23 cellular contexts compared by ENCODE assay signal in genomic region chr7:22111661-22112060, GRCh38.
"Had no signal": no experiment of that assay in that cellular context is flagged by ENCODE, and none has a peak within 500 bp of the region (broad histone marks: within the 10 kb centered on the region; RNA-seq: fewer than 3 reads in every experiment).

No MANE protein-coding gene starts in this region.

- H3K27ac ChIP-seq: ascending aorta, foreskin keratinocyte, left lung, pancreas, suprapubic skin, transverse colon, uterus, WERI-Rb-1 had no signal

- ATAC-seq: activated CD8-positive, alpha-beta T cell treated with anti-CD3 and anti-CD28 coated beads for 36 hours; foreskin keratinocyte; left lung; right cardiac atrium; stimulated activated naive CD8-positive, alpha-beta T cell treated with anti-CD3 and anti-CD28 coated beads, Interleukin-15, amount 100 ng/mL, for 72 hours; T-cell had no signal

- H3K36me3 Mint-ChIP-seq: activated naive CD4-positive, alpha-beta T cell treated with anti-CD3 and anti-CD28 coated beads, Interleukin-2, amount 50 U/mL, for 24 hours; T-cell had no signal

- H3K27ac Mint-ChIP-seq: activated CD4-positive, alpha-beta T cell treated with anti-CD3 and anti-CD28 coated beads, Interleukin-2, amount 10 ng/mL, durations not matched to agents 7 days and 5 days; activated CD8-positive, alpha-beta T cell treated with anti-CD3 and anti-CD28 coated beads for 36 hours; activated naive CD4-positive, alpha-beta T cell treated with anti-CD3 and anti-CD28 coated beads, Interleukin-2, amount 50 U/mL, for 24 hours; nephron; T-cell had no signal

- DNase-seq: activated CD4-positive, alpha-beta T cell treated with anti-CD3 and anti-CD28 coated beads, Interleukin-2, amount 10 ng/mL, durations not matched to agents 7 days and 5 days; activated CD4-positive, CD25-positive, alpha-beta regulatory T cell treated with anti-CD3 and anti-CD28 coated beads, Interleukin-2, amount 50 U/mL, for 72 hours; activated CD8-positive, alpha-beta T cell treated with anti-CD3 and anti-CD28 coated beads for 36 hours; activated gamma-delta T cell treated with Interleukin-2 at 50 U/mL for 16 hours; activated T-cell treated with anti-CD3 and anti-CD28 coated beads, Interleukin-2, amount 50 U/mL, for 1 hour; cortex of kidney; erythroblast; foreskin keratinocyte; left lung; mammary epithelial cell; pancreas; right cardiac atrium; stimulated activated CD4-positive, alpha-beta T cell treated with anti-CD3 and anti-CD28 coated beads, Interleukin-1b, Interleukin-23, amount 100 ng/mL, for 48 hours; stimulated activated naive CD8-positive, alpha-beta T cell treated with anti-CD3 and anti-CD28 coated beads, Interleukin-15, amount 100 ng/mL, for 72 hours; T-cell; transverse colon; uterus; WERI-Rb-1 had no signal

- H3K9me3 Mint-ChIP-seq: activated CD4-positive, alpha-beta T cell treated with anti-CD3 and anti-CD28 coated beads, Interleukin-2, amount 10 ng/mL, durations not matched to agents 7 days and 5 days; activated CD8-positive, alpha-beta T cell treated with anti-CD3 and anti-CD28 coated beads for 36 hours; activated naive CD4-positive, alpha-beta T cell treated with anti-CD3 and anti-CD28 coated beads, Interleukin-2, amount 50 U/mL, for 24 hours; central memory CD8-positive, alpha-beta T cell; nephron; stimulated activated naive CD8-positive, alpha-beta T cell treated with anti-CD3 and anti-CD28 coated beads, Interleukin-15, amount 100 ng/mL, for 72 hours; T-cell had no signal

- H3K36me3 ChIP-seq: ascending aorta, left lung, pancreas, suprapubic skin, transverse colon, uterus, WERI-Rb-1 had no signal

- H3K9me3 ChIP-seq: ascending aorta, left lung, pancreas, suprapubic skin, transverse colon, uterus had no signal

- H3K4me3 ChIP-seq: ascending aorta, left lung, pancreas, suprapubic skin, transverse colon, uterus had no signal

- H3K27me3 Mint-ChIP-seq: activated CD4-positive, alpha-beta T cell treated with anti-CD3 and anti-CD28 coated beads, Interleukin-2, amount 10 ng/mL, durations not matched to agents 7 days and 5 days; activated naive CD4-positive, alpha-beta T cell treated with anti-CD3 and anti-CD28 coated beads, Interleukin-2, amount 50 U/mL, for 24 hours; stimulated activated naive CD8-positive, alpha-beta T cell treated with anti-CD3 and anti-CD28 coated beads, Interleukin-15, amount 100 ng/mL, for 72 hours had no signal

- H3K27me3 ChIP-seq: foreskin keratinocyte, left lung, pancreas, suprapubic skin, transverse colon, uterus had no signal

- H3K4me1 ChIP-seq: ascending aorta, foreskin keratinocyte, pancreas, suprapubic skin, transverse colon, uterus had no signal

- H3K4me3 Mint-ChIP-seq: activated CD4-positive, alpha-beta T cell treated with anti-CD3 and anti-CD28 coated beads, Interleukin-2, amount 10 ng/mL, durations not matched to agents 7 days and 5 days; activated CD8-positive, alpha-beta T cell treated with anti-CD3 and anti-CD28 coated beads for 36 hours; activated naive CD4-positive, alpha-beta T cell treated with anti-CD3 and anti-CD28 coated beads, Interleukin-2, amount 50 U/mL, for 24 hours; central memory CD8-positive, alpha-beta T cell; nephron; stimulated activated naive CD8-positive, alpha-beta T cell treated with anti-CD3 and anti-CD28 coated beads, Interleukin-15, amount 100 ng/mL, for 72 hours; T-cell had no signal

- H3K4me1 Mint-ChIP-seq: activated naive CD4-positive, alpha-beta T cell treated with anti-CD3 and anti-CD28 coated beads, Interleukin-2, amount 50 U/mL, for 24 hours; central memory CD8-positive, alpha-beta T cell; stimulated activated naive CD8-positive, alpha-beta T cell treated with anti-CD3 and anti-CD28 coated beads, Interleukin-15, amount 100 ng/mL, for 72 hours; T-cell had no signal
